Comparison of ENCODE assay signal across 8 cellular contexts in the genomic region with DNA sequence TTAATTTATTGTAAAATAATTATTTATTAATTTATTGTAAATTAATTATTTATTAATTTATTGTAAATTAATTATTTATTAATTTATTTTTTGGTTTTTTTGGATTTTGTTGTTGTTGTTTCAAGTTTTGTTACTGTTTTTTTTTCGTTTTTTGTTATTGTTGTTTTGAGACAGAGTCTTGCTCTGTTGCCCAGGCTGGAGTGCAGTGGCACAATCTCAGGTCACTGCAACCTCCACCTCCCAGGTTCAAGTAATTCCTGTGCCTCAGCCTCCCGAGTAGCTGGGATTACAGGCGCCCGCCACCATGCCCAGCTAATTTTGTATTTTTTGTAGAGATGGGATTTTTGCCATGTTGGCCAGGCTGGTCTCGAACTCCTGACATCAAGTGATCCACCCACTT. TPM values are rescaled to one million over a fixed set of nuclear protein-coding genes. Genes with fewer than 3 reads are reported as not detected.
"Had no signal": no experiment of that assay in that cellular context is flagged by ENCODE, and none has a peak within 500 bp of the region (broad histone marks: within the 10 kb centered on the region; RNA-seq: fewer than 3 reads in every experiment).

No MANE protein-coding gene starts in this region.

RNA-seq across cellular contexts. Expression of a gene that starts 52.6 kb away (rescaled TPM):
- total RNA-seq: activated naive CD4-positive, alpha-beta T cell treated with anti-CD3 and anti-CD28 coated beads for 36 hours; activated naive CD4-positive, alpha-beta T cell treated with anti-CD3 and anti-CD28 coated beads, Interleukin-2, amount 50 U/mL, for 72 hours; activated T-cell treated with anti-CD3 and anti-CD28 coated beads, Interleukin-2, amount 50 U/mL, for 4 hours; activated T-helper 1 cell treated with anti-CD3 and anti-CD28 coated beads, Interleukin-12 subunit alpha, Interleukin-12 subunit beta, Interleukin-2, Interleukin-4 antibody, amounts not matched to agents 30 ng/mL and 10 ng/mL and 1 ng/mL, durations not matched to agents 14 hours and 24 hours and 36 hours; activated T-helper 17 cell treated with anti-CD3 and anti-CD28 coated beads, Interleukin-2, amount 50 U/mL, for 72 hours; bronchial epithelial cell; T-helper 1 cell treated with Interleukin-12 subunit alpha and Interleukin-12 subunit beta and Interleukin-4 antibody, amounts not matched to agents 30 ng/mL and 1 ng/mL, for 36 hours; T-helper 2 cell treated with Interferon-gamma antibody and Interleukin-4, amounts not matched to agents 100 ng/mL and 5 ng/mL, for 36 hours had no signal
